ENCODE assay signal across 24 cellular contexts in genomic region chr5:91245871-91246270, GRCh38.
DNase-seq lines count a peak whose midpoint lies in the region; ATAC-seq and TF ChIP-seq lines count a peak whose summit lies in the region.
"Had no signal": no experiment of that assay in that cellular context is flagged by ENCODE, and none has a peak within 500 bp of the region (broad histone marks: within the 10 kb centered on the region; RNA-seq: fewer than 3 reads in every experiment).

No MANE protein-coding gene starts in this region.

- intact Hi-C loops in left ventricle myocardium inferior (cut with micrococcal nuclease), result no loop called here
- intact Hi-C loops in left cardiac atrium (cut with DNase I), result no loop called here

- ATAC-seq in left cardiac atrium (no peak), GM21528 (IDR thresholded peaks at IDR 0.05; ENCODE audit: low FRiP score, unreplicated experiment) (no peak), HG02588 (IDR thresholded peaks at IDR 0.05; ENCODE audit: unreplicated experiment) (no peak), GM18873 (IDR thresholded peaks at IDR 0.05; ENCODE audit: low FRiP score, unreplicated experiment) (no peak)
- ATAC-seq: left lung; right lobe of liver; stimulated activated naive B cell treated with anti-CD40 and anti-IgM and Interleukin-4, amounts not matched to agents 10 μg/mL and 1 μg/mL and 100 μg/mL, for 72 hours had no signal

- H3K4me3 ChIP-seq in left ventricle myocardium inferior (no peak overlapping the region), fibroblast of pulmonary artery (replicated peaks; ENCODE audit: low read depth, low read length) (no peak overlapping the region), brain microvascular endothelial cell (ENCODE audit: low read depth, low read length) (no peak overlapping the region)
- H3K4me3 ChIP-seq: gastrocnemius medialis, left lung, right lobe of liver, SJSA1, tibial artery had no signal

- H3K27ac ChIP-seq in left ventricle myocardium inferior (replicated peaks), result peak overlapping the region; percentile 80
- H3K27ac ChIP-seq in brain microvascular endothelial cell, result no peak overlapping the region
- H3K27ac ChIP-seq: HL-60, KMS-11, left lung, right lobe of liver, SJSA1, tibial artery had no signal

- TF ChIP-seq CTCF in left ventricle myocardium inferior (IDR thresholded peaks at IDR 0.05; ENCODE audit: borderline replicate concordance), result no peak
- no peak for TF ChIP-seq CTCF in fibroblast of pulmonary artery (IDR thresholded peaks at IDR 0.05; ENCODE audit: low read length, missing control alignments)
- TF ChIP-seq CTCF in brain microvascular endothelial cell (IDR thresholded peaks at IDR 0.05; ENCODE audit: low read depth, low read length, missing control alignments), result no peak

- in situ Hi-C loops in brain microvascular endothelial cell (cut with HindIII; ENCODE audit: low pct_ligation_motif_present, low sequenced_read_pairs), result no loop called here

- H3K36me3 ChIP-seq in left ventricle myocardium inferior (no peaks in the 10 kb centered on the region), brain microvascular endothelial cell (replicated peaks) (no peaks in the 10 kb centered on the region)
- H3K36me3 ChIP-seq: gastrocnemius medialis, left lung, right lobe of liver, SJSA1, tibial artery had no signal

- DNase-seq in left ventricle myocardium inferior (no peak), left cardiac atrium (no peak), RPMI7951 (ENCODE audit: low read depth) (peak; percentile 35), fibroblast of pulmonary artery (ENCODE audit: low read depth) (peak; percentile 28), brain microvascular endothelial cell (no peak)
- DNase-seq: activated CD4-positive, CD25-positive, alpha-beta regulatory T cell treated with anti-CD3 and anti-CD28 coated beads, Interleukin-2, amount 50 U/mL, for 72 hours; caudate nucleus; CD4-positive, CD25-positive, alpha-beta regulatory T cell; endodermal cell; gastrocnemius medialis; left lung; NCI-H2171; NCI-H69; nucleus accumbens; right lobe of liver; stimulated activated naive B cell treated with anti-CD40 and anti-IgM and Interleukin-4, amounts not matched to agents 10 μg/mL and 1 μg/mL and 100 μg/mL, for 72 hours; T1000; tibial artery had no signal

- H3K27me3 ChIP-seq in left ventricle myocardium inferior (ENCODE audit: low read depth) (no peaks in the 10 kb centered on the region), brain microvascular endothelial cell (replicated peaks) (no peaks in the 10 kb centered on the region)
- H3K27me3 ChIP-seq: gastrocnemius medialis, left lung, right lobe of liver, SJSA1, tibial artery had no signal

- H3K9me3 ChIP-seq in left ventricle myocardium inferior (replicated peaks), result peaks cover 31% of the 10 kb centered on the region
- H3K9me3 ChIP-seq: gastrocnemius medialis, right lobe of liver, SJSA1 had no signal

- H3K4me1 ChIP-seq in left ventricle myocardium inferior, result peaks cover 22% of the 10 kb centered on the region
- H3K4me1 ChIP-seq: left lung, right lobe of liver, SJSA1, tibial artery had no signal

Comparison
In these comparisons a context has a peak if more than half of its experiments do, and no peak if none do; other contexts are left out.
1. DNase-seq: peak in RPMI7951 (single experiment) and fibroblast of pulmonary artery (single experiment); none in left ventricle myocardium inferior (single experiment), left cardiac atrium (single experiment) and brain microvascular endothelial cell (single experiment).